Comparison of ENCODE assay signal across 1 cellular context in genomic region chr11:57456960-57457642, GRCh38.
A peak's percentile ranks its signal among the peaks of the same experiment; 100 is the strongest.
TF ChIP-seq lines count a peak whose summit lies in the region.

No MANE protein-coding gene starts in this region.

TF ChIP-seq in K562, 482 proteins besides CTCF, POLR2A, EP300 and RAD21 (continued from another document):
- TF ChIP-seq YY1 (IDR thresholded peaks at IDR 0.05; ENCODE audit: borderline replicate concordance in 1 of 3, control insufficient read depth in 1 of 3, extremely low read depth in 1 of 3, insufficient read depth in 3 of 3, insufficient read length in 1 of 3, insufficient replicate concordance in 2 of 3, low read depth in 1 of 3, low read length in 2 of 3) (peak in 1 of 3 experiments; percentile 14), DEAF1 (CRISPR knock-in tag; IDR thresholded peaks at IDR 0.05) (peak; percentile 87), ZBTB7A (IDR thresholded peaks at IDR 0.05; ENCODE audit: borderline replicate concordance, control insufficient read depth, low read depth, low read length) (0 out of 2 replicates have a peak, but pooled peaks have one; percentile 28), CTCFL (IDR thresholded peaks at IDR 0.05; ENCODE audit: borderline replicate concordance, insufficient read depth, low read depth, low read length, poor library complexity, severe bottlenecking) (peak; percentile 80), STAG1 (CRISPR knock-in tag; IDR thresholded peaks at IDR 0.05; ENCODE audit: borderline replicate concordance) (peak; percentile 69; the same call in 1 of the 2 replicates), ARID2 (IDR thresholded peaks at IDR 0.05) (0 out of 2 replicates have a peak, but pooled peaks have one; percentile 49), MYC (IDR thresholded peaks at IDR 0.05; ENCODE audit: low read depth, low read length) (peak; percentile 40; the same call in 1 of the 2 replicates), MYC (CRISPR knock-in tag; IDR thresholded peaks at IDR 0.05; ENCODE audit: borderline replicate concordance, low read depth) (no peak), BHLHE40 (IDR thresholded peaks at IDR 0.05; ENCODE audit: low read length) (peak; percentile 17; the same call in 1 of the 2 replicates), ETV5 (CRISPR knock-in tag; IDR thresholded peaks at IDR 0.05; ENCODE audit: low read depth) (no peak), SMAD4 (CRISPR knock-in tag; conservative IDR thresholded peaks at IDR 0.05) (0 out of 2 replicates have a peak, but pooled peaks have one; percentile 27), L3MBTL2 (IDR thresholded peaks at IDR 0.05) (peak; percentile 42; the same call in 1 of the 2 replicates), ZNF384 (IDR thresholded peaks at IDR 0.05; ENCODE audit: low read depth, low read length) (no peak)
